ENCODE assay signal across 8 cellular contexts in genomic region chr17:59846391-59847165, GRCh38. TPM values are rescaled to one million over a fixed set of nuclear protein-coding genes. Genes with fewer than 3 reads are reported as not detected.
A peak's percentile ranks its signal among the peaks of the same experiment; 100 is the strongest.
DNase-seq lines count a peak whose midpoint lies in the region; ATAC-seq and TF ChIP-seq lines count a peak whose summit lies in the region.

No MANE protein-coding gene starts in this region.

- peak overlapping the region; percentile 79 for H2BK12ac ChIP-seq in H9 (ENCODE audit: insufficient read length, low read depth, low read length)

- no peaks in the 10 kb centered on the region for H3K9me3 Mint-ChIP-seq in H9

- no peak overlapping the region for H4K5ac ChIP-seq in H9 (ENCODE audit: insufficient read length, low read depth, low read length)

- peak overlapping the region; percentile 50 for H3K18ac ChIP-seq in H9 (ENCODE audit: insufficient read length, low read depth, low read length)

- H3K27ac Mint-ChIP-seq in H9: peak overlapping the region; percentile 71 to 76 (median 71); a peak in 6 of 7 replicates

- H3K36me3 Mint-ChIP-seq in H9 (ENCODE audit: insufficient read depth in 1 of 3, low read depth in 3 of 3): peaks cover 12 to 14% (median 14%) of the 10 kb centered on the region in 3 experiments; a peak in 6 of 7 replicates

- no peak overlapping the region for H2BK120ac ChIP-seq in H9 (ENCODE audit: low read depth, low read length, poor library complexity, severe bottlenecking)

- H3K79me2 ChIP-seq in H9 (ENCODE audit: insufficient read depth, low read length): no peaks in the 10 kb centered on the region

- peak overlapping the region; percentile 66; the same call in 1 of the 2 replicates for H3K14ac ChIP-seq in H9 (ENCODE audit: insufficient read depth, low read length)

- no peak overlapping the region for H2BK20ac ChIP-seq in H9 (ENCODE audit: low read depth, low read length, poor library complexity, severe bottlenecking)

- no peak for TF ChIP-seq CTCF in H9 (conservative IDR thresholded peaks at IDR 0.05)

- no peak overlapping the region for H4K8ac ChIP-seq in H9 (replicated peaks; ENCODE audit: insufficient read length, low read depth, low read length)

- H3K4me1 Mint-ChIP-seq in H9: peaks cover 32 to 56% of the 10 kb centered on the region in 2 experiments

- H3K23me2 ChIP-seq in H9 (ENCODE audit: insufficient read length, low read depth, low read length, poor library complexity, severe bottlenecking): no peaks in the 10 kb centered on the region

- H2AFZ ChIP-seq in H9 (ENCODE audit: low read length): no peak overlapping the region

- H2BK15ac ChIP-seq in H9 (ENCODE audit: low read depth, low read length): no peak overlapping the region

- no peak overlapping the region for H2AK5ac ChIP-seq in H9 (ENCODE audit: insufficient read length, low read length)

- H3K56ac ChIP-seq in H9 (ENCODE audit: insufficient read length, low read depth, low read length): no peak overlapping the region

- peaks cover 7% of the 10 kb centered on the region for H3K4me1 ChIP-seq in H9 (ENCODE audit: insufficient read depth, low read length)

- H3K27ac ChIP-seq in H9 (ENCODE audit: insufficient read length, low read depth, low read length): peak overlapping the region; percentile 42

- no CpG with 5 or more reads among the region's 7 CpGs for WGBS in H9 (ENCODE audit: extremely low coverage, insufficient read length, low lambda C conversion rate)

- no peak overlapping the region for H3T11ph ChIP-seq in H9 (ENCODE audit: low read length)

- no peak overlapping the region for H3K4ac ChIP-seq in H9 (ENCODE audit: low read depth, low read length)

- no peaks in the 10 kb centered on the region for H3K27me3 ChIP-seq in H9 (ENCODE audit: insufficient read depth, low read length)

- no peak overlapping the region for H3K23ac ChIP-seq in H9 (ENCODE audit: insufficient read length, low read depth, low read length)

- H3K79me1 ChIP-seq in H9 (ENCODE audit: insufficient read depth, low read depth, low read length, poor library complexity, severe bottlenecking): no peaks in the 10 kb centered on the region

- no peak overlapping the region for H4K91ac ChIP-seq in H9 (ENCODE audit: insufficient read length, low read depth, low read length)

- no peak overlapping the region for H3K9ac ChIP-seq in H9 (ENCODE audit: extremely low read depth, insufficient read length, low read length)

- no peak overlapping the region for H3K4me2 ChIP-seq in H9 (ENCODE audit: insufficient read depth, insufficient read length, low read length)

- no peaks in the 10 kb centered on the region for H3K27me3 Mint-ChIP-seq in H9 (ENCODE audit: low read depth)

- no peak overlapping the region for H2BK5ac ChIP-seq in H9 (ENCODE audit: insufficient read length, low read length)

- no peak overlapping the region; a peak in 1 of 5 replicates for H3K4me3 Mint-ChIP-seq in H9

- DNase-seq in NCI-H1694 treated with DMSO at 0.1 percent for 48 hours (lab: John Stamatoyannopoulos, UW) (peak; percentile 22), NCI-H1694 (lab: John Stamatoyannopoulos, UW) (no peak), H9 (peak; percentile 48), NCI-H345 (lab: John Stamatoyannopoulos, UW) (peak; percentile 54), astrocyte of the hippocampus (ENCODE audit: low read depth, low spot score) (peak; percentile 92), kidney glomerular epithelial cell (lab: John Stamatoyannopoulos, UW) (peak; percentile 97), superior temporal gyrus (ENCODE audit: extremely low spot score) (peak; percentile 43)

- no peak for ATAC-seq in HG03025 (IDR thresholded peaks at IDR 0.05; ENCODE audit: low FRiP score, unreplicated experiment)

- H3K9me3 ChIP-seq in H9 (ENCODE audit: control insufficient read depth, low read depth, low read length): no peaks in the 10 kb centered on the region

- no peaks in the 10 kb centered on the region for H4K20me1 ChIP-seq in H9 (ENCODE audit: control insufficient read depth, insufficient read depth, insufficient read length)

RNA-seq across cellular contexts. Expression of gene TUBD1, which starts 46.2 kb away (rescaled TPM):
- total RNA-seq in H9 (2021): 26.4 and 27.1 TPM in 2 replicates

RNA-seq across cellular contexts. Expression of gene RPS6KB1, which starts 46.3 kb away (rescaled TPM):
- total RNA-seq in H9 (2021): 28.7 and 36.1 TPM in 2 replicates
